ENCODE assay signal across 21 cellular contexts in the genomic region with DNA sequence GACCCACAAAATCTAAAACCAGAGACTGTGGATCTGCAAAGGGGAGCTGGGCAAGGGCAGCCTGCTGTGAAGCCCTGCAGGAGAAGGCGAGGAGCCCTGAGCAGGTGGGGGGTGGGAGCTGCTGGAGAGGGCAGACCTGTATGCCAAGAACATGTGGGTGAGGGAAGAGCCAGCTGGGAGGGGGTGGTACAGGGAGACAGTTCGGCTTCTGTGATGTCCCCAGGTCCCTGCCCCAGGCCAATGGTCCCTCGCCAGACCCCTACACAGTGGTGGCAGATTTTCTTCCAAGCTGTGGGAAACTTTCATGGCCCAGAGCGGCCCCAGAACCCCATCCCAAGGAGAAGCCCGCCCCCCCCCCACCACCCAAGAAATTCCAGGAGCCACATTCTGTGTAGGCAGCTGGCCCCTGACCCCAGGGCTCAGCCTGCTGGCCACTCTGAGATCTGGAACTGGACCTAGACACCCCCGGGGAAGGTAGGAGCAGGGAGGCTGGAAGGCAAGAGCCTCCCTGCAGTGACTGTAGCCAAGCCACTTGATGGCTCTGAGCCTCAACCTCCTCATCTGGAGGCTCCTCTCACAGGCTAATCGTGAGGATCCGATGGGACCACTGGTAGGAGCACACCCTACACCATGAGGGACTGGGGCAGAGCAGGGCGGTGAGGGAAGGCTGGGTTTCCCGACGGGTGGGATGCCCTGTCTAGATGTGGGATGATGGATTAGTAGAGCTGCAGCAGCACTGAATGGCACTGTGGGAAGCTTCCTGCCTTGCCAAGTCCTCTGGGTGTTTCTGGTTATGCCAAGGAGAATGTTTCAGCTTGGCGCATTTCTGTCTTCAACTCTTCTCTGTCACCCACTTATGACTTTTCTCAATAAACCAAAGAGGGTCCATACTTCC. TPM values are rescaled to one million over a fixed set of nuclear protein-coding genes. Genes with fewer than 3 reads are reported as not detected.
DNase-seq lines count a peak whose midpoint lies in the region; ATAC-seq and TF ChIP-seq lines count a peak whose summit lies in the region.
"Had no signal": no experiment of that assay in that cellular context is flagged by ENCODE, and none has a peak within 500 bp of the region (broad histone marks: within the 10 kb centered on the region; RNA-seq: fewer than 3 reads in every experiment).

No MANE protein-coding gene starts in this region.

- H3K9ac ChIP-seq in mucosa of rectum (ENCODE audit: low read depth in 1 of 2, low read length in 2 of 2) = no peak overlapping the region

- H3K9me3 Mint-ChIP-seq in dendritic cell treated with granulocyte-macrophage colony-stimulating factor and Interleukin-4, amounts not matched to agents 40 ng/mL and 50 ng/mL, for 4 days = no peaks in the 10 kb centered on the region
- H3K9me3 Mint-ChIP-seq: activated naive CD8-positive, alpha-beta T cell treated with anti-CD3 and anti-CD28 coated beads for 36 hours; stimulated activated memory B cell treated with anti-CD40 and anti-IgM and Interleukin-4, amounts not matched to agents 10 μg/mL and 1 μg/mL and 100 μg/mL, for 72 hours had no signal

- H3K4me3 Mint-ChIP-seq in dendritic cell treated with granulocyte-macrophage colony-stimulating factor and Interleukin-4, amounts not matched to agents 40 ng/mL and 50 ng/mL, for 4 days = no peak overlapping the region
- H3K4me3 Mint-ChIP-seq: activated naive CD8-positive, alpha-beta T cell treated with anti-CD3 and anti-CD28 coated beads for 36 hours; stimulated activated memory B cell treated with anti-CD40 and anti-IgM and Interleukin-4, amounts not matched to agents 10 μg/mL and 1 μg/mL and 100 μg/mL, for 72 hours; T-helper 17 cell had no signal

- no peaks in the 10 kb centered on the region for H3K36me3 Mint-ChIP-seq in dendritic cell treated with granulocyte-macrophage colony-stimulating factor and Interleukin-4, amounts not matched to agents 40 ng/mL and 50 ng/mL, for 4 days (ENCODE audit: low read depth)
- H3K36me3 Mint-ChIP-seq: activated naive CD8-positive, alpha-beta T cell treated with anti-CD3 and anti-CD28 coated beads for 36 hours; stimulated activated memory B cell treated with anti-CD40 and anti-IgM and Interleukin-4, amounts not matched to agents 10 μg/mL and 1 μg/mL and 100 μg/mL, for 72 hours had no signal

- peaks cover 83% of the 10 kb centered on the region for H3K4me1 Mint-ChIP-seq in dendritic cell treated with granulocyte-macrophage colony-stimulating factor and Interleukin-4, amounts not matched to agents 40 ng/mL and 50 ng/mL, for 4 days (ENCODE audit: low read depth)
- H3K4me1 Mint-ChIP-seq: activated naive CD8-positive, alpha-beta T cell treated with anti-CD3 and anti-CD28 coated beads for 36 hours had no signal

- intact Hi-C loops in Right ventricle myocardium superior (cut with DNase I) (no loop called here), cardiac septum (cut with DNase I) (no loop called here), lower lobe of right lung (cut with DNase I) (no loop called here)
- intact Hi-C loops in dendritic cell treated with granulocyte-macrophage colony-stimulating factor and Interleukin-4, amounts not matched to agents 40 ng/mL and 50 ng/mL, for 4 days (cut with micrococcal nuclease) = loop anchor here (5.0 kb wide), 1 partner anchor 37 kb away; no protein-coding TSS in a partner anchor

- DNase-seq in Right ventricle myocardium superior = peak; percentile 30
- no peak for DNase-seq in cardiac septum (ENCODE audit: low spot score)
- no peak for DNase-seq in lower lobe of right lung
- no peak for DNase-seq in stimulated activated naive CD4-positive, alpha-beta T cell (lab: John Stamatoyannopoulos, UW)
- DNase-seq in stimulated activated CD4-positive, alpha-beta T cell treated with anti-CD3 and anti-CD28 coated beads, Interleukin-4, amount 100 ng/mL, for 24 hours = no peak
- DNase-seq: activated naive CD8-positive, alpha-beta T cell treated with anti-CD3 and anti-CD28 coated beads for 36 hours; brain microvascular endothelial cell; Karpas-422; NCI-H1105; NCI-H2107; NCI-H526; SHP77 treated with DMSO at 0.1 percent for 48 hours; T-helper 17 cell had no signal

- no peaks in the 10 kb centered on the region for H3K27me3 ChIP-seq in mucosa of rectum (ENCODE audit: control insufficient read depth in 2 of 2, insufficient read depth in 2 of 2, low read length in 2 of 2)
- no peaks in the 10 kb centered on the region for H3K27me3 ChIP-seq in lower lobe of right lung (ENCODE audit: low read depth)
- H3K27me3 ChIP-seq: brain microvascular endothelial cell, tibial artery had no signal

- no peak for ATAC-seq in Right ventricle myocardium superior (ENCODE audit: poor library complexity)
- no peak for ATAC-seq in lower lobe of right lung
- no peak for ATAC-seq in GM18870 (IDR thresholded peaks at IDR 0.05; ENCODE audit: unreplicated experiment)
- ATAC-seq: stimulated activated memory B cell treated with anti-CD40 and anti-IgM and Interleukin-4, amounts not matched to agents 10 μg/mL and 1 μg/mL and 100 μg/mL, for 72 hours; T-helper 17 cell had no signal

- no peaks in the 10 kb centered on the region for H3K36me3 ChIP-seq in mucosa of rectum (ENCODE audit: control insufficient read depth in 2 of 2, insufficient read depth in 2 of 2, low read length in 2 of 2)
- no peaks in the 10 kb centered on the region for H3K36me3 ChIP-seq in lower lobe of right lung
- H3K36me3 ChIP-seq: WERI-Rb-1 had no signal

- peak overlapping the region; percentile 69 to 72 for H3K27ac ChIP-seq in mucosa of rectum (ENCODE audit: low read depth in 2 of 2, low read length in 2 of 2)
- no peak overlapping the region for H3K27ac ChIP-seq in lower lobe of right lung
- H3K27ac ChIP-seq: brain microvascular endothelial cell, tibial artery, WERI-Rb-1 had no signal

- no peak for TF ChIP-seq CTCF in lower lobe of right lung (IDR thresholded peaks at IDR 0.05)

- peak overlapping the region; percentile 71 for H3K27ac Mint-ChIP-seq in dendritic cell treated with granulocyte-macrophage colony-stimulating factor and Interleukin-4, amounts not matched to agents 40 ng/mL and 50 ng/mL, for 4 days
- H3K27ac Mint-ChIP-seq: activated naive CD8-positive, alpha-beta T cell treated with anti-CD3 and anti-CD28 coated beads for 36 hours; stimulated activated memory B cell treated with anti-CD40 and anti-IgM and Interleukin-4, amounts not matched to agents 10 μg/mL and 1 μg/mL and 100 μg/mL, for 72 hours; T-helper 17 cell had no signal

- H3K27me3 Mint-ChIP-seq in dendritic cell treated with granulocyte-macrophage colony-stimulating factor and Interleukin-4, amounts not matched to agents 40 ng/mL and 50 ng/mL, for 4 days = no peaks in the 10 kb centered on the region
- H3K27me3 Mint-ChIP-seq: activated naive CD8-positive, alpha-beta T cell treated with anti-CD3 and anti-CD28 coated beads for 36 hours had no signal

- H3K4me1 ChIP-seq in mucosa of rectum (ENCODE audit: control insufficient read depth in 2 of 2, insufficient read depth in 2 of 2, low read length in 2 of 2) = peaks cover 13 to 27% of the 10 kb centered on the region in 2 donors
- peaks cover 25% of the 10 kb centered on the region for H3K4me1 ChIP-seq in lower lobe of right lung

- H3K4me3 ChIP-seq in mucosa of rectum (ENCODE audit: low read length in 2 of 2) (no peak overlapping the region), lower lobe of right lung (no peak overlapping the region)
- H3K4me3 ChIP-seq: tibial artery had no signal

- H3K9me3 ChIP-seq in mucosa of rectum (ENCODE audit: control insufficient read depth in 2 of 2, low read length in 2 of 2) (no peaks in the 10 kb centered on the region), lower lobe of right lung (no peaks in the 10 kb centered on the region)
- H3K9me3 ChIP-seq: tibial artery had no signal

RNA-seq across cellular contexts. Expression of a gene that starts 22.6 kb away (rescaled TPM):
- 19.5 TPM for total RNA-seq in Right ventricle myocardium superior
- 11.9 TPM for total RNA-seq in cardiac septum
- total RNA-seq in lower lobe of right lung = 78.2 TPM
- total RNA-seq: activated naive CD8-positive, alpha-beta T cell treated with anti-CD3 and anti-CD28 coated beads for 36 hours; OCI-LY7; renal cortical epithelial cell had no signal

RNA-seq across cellular contexts. Expression of a gene that starts 46.7 kb away (rescaled TPM):
- total RNA-seq in Right ventricle myocardium superior (47.0 TPM), cardiac septum (54.6 TPM), lower lobe of right lung (89.3 TPM)

RNA-seq across cellular contexts. Expression of a gene that starts 57.6 kb away (rescaled TPM):
- total RNA-seq in Right ventricle myocardium superior (not detected), cardiac septum (0.16 TPM), lower lobe of right lung (not detected)
- total RNA-seq: activated naive CD8-positive, alpha-beta T cell treated with anti-CD3 and anti-CD28 coated beads for 36 hours; OCI-LY7; renal cortical epithelial cell; T-helper 17 cell had no signal
